ENCODE assay signal across 8 cellular contexts in the genomic region with DNA sequence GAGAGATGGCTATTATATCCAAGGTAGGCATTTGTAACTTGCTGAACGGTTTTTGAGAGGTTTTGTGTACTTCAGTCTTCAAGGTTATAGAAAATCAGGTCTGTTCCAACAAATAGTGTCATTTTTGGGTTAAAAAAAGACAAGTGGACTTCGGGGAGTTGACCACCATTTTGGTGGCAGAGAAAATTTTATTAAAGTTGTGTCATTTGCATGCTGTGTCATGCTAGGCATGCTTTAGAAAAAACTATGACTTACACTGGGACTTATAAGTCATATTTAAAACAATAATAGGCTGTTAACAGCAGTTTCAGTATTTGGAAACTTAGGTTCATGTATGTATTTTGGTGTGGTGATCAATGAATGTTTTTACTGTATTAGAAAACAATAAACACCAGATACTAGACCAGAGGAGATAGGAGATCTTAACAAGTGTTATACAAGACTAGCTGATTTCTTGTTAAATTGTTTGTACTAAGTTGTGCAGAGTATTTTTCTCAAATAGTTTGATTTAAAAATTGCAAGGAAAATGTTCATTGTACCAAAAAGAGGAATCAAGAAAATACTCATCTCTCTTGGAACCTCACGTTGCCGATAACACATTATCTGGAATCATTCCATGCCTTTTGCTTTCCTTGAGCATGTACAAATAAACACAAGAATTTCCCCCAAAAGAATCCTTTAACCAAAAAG. TPM values are rescaled to one million over a fixed set of nuclear protein-coding genes. Genes with fewer than 3 reads are reported as not detected.
DNase-seq lines count a peak whose midpoint lies in the region; ATAC-seq and TF ChIP-seq lines count a peak whose summit lies in the region.

No MANE protein-coding gene starts in this region.

- ATAC-seq in HG02852 (IDR thresholded peaks at IDR 0.05; ENCODE audit: unreplicated experiment): no peak

- H3K27ac ChIP-seq in SJSA1: peak overlapping the region; percentile 96

- peaks cover 27% of the 10 kb centered on the region for H3K4me1 ChIP-seq in SJSA1 (replicated peaks)

- peaks cover 59% of the 10 kb centered on the region for H3K36me3 ChIP-seq in SJSA1

- peaks cover 3% of the 10 kb centered on the region; the same call in 1 of the 2 replicates for H3K9me3 ChIP-seq in SJSA1 (replicated peaks)

- no peaks in the 10 kb centered on the region for H3K27me3 ChIP-seq in SJSA1 (replicated peaks)

- H3K4me3 ChIP-seq in GM12864 (ENCODE audit: low read depth, low read length) (peak overlapping the region; percentile 93), SJSA1 (peak overlapping the region; percentile 99), fibroblast of mammary gland (ENCODE audit: control insufficient read depth, low read depth, low read length) (peak overlapping the region; percentile 94), retinal pigment epithelial cell (ENCODE audit: low read length) (peak overlapping the region; percentile 60)

- DNase-seq in GM12864 (ENCODE audit: low read depth) (no peak), SJSA1 (ENCODE audit: low read depth in 1 of 2, low spot score in 2 of 2) (no peak), fibroblast of mammary gland (ENCODE audit: low read depth) (peak; percentile 12), retinal pigment epithelial cell (ENCODE audit: low read depth) (no peak), NCI-H2171 treated with DMSO at 0.1 percent for 48 hours (lab: John Stamatoyannopoulos, UW) (no peak), NCI-H82 treated with DMSO at 0.1 percent for 48 hours (lab: John Stamatoyannopoulos, UW; ENCODE audit: unreplicated experiment) (no peak), HCEC 1CT (no peak)

- TF ChIP-seq CTCF in GM12864 (IDR thresholded peaks at IDR 0.05; ENCODE audit: low read depth, low read length, missing control alignments) (no peak), fibroblast of mammary gland (conservative IDR thresholded peaks at IDR 0.05; ENCODE audit: control insufficient read depth, insufficient read depth, low read depth, low read length) (no peak), retinal pigment epithelial cell (conservative IDR thresholded peaks at IDR 0.05; ENCODE audit: low read depth, low read length) (no peak)

RNA-seq across cellular contexts. Expression of gene RAN, which starts 1.4 kb away (rescaled TPM):
- total RNA-seq in SJSA1 (2014; rRNA removed; shearing (Covaris generic)): 606 and 623 TPM in 2 replicates

RNA-seq across cellular contexts. Expression of gene STX2, which starts 34.2 kb away (rescaled TPM):
- 22.6 and 47.9 TPM in 2 replicates for total RNA-seq in SJSA1 (2014; rRNA removed; shearing (Covaris generic))
